Comparison of ENCODE assay signal across 11 cellular contexts in genomic region chr13:114077938-114078335, GRCh38. TPM values are rescaled to one million over a fixed set of nuclear protein-coding genes. Genes with fewer than 3 reads are reported as not detected.
DNase-seq lines count a peak whose midpoint lies in the region; ATAC-seq and TF ChIP-seq lines count a peak whose summit lies in the region.
"Had no signal": no experiment of that assay in that cellular context is flagged by ENCODE, and none has a peak within 500 bp of the region (broad histone marks: within the 10 kb centered on the region; RNA-seq: fewer than 3 reads in every experiment).

No MANE protein-coding gene starts in this region.

- H3K27ac ChIP-seq in left lung = no peak overlapping the region
- H3K27ac ChIP-seq in tibial artery = peak overlapping the region; percentile 30 to 62
- H3K27ac ChIP-seq: body of pancreas had no signal

- H3K4me3 Mint-ChIP-seq in activated T-cell treated with anti-CD3 and anti-CD28 coated beads, Interleukin-2, amount 50 U/mL, for 4 hours = no peak overlapping the region
- H3K4me3 Mint-ChIP-seq in CD14-positive monocyte = no peak overlapping the region
- H3K4me3 Mint-ChIP-seq: T-helper 1 cell treated with Interleukin-12 subunit alpha and Interleukin-12 subunit beta and Interleukin-4 antibody, amounts not matched to agents 30 μg/mL and 1 μg/mL, for 36 hours had no signal

- H3K36me3 ChIP-seq in left lung (peaks cover 0 to 11% of the 10 kb centered on the region in 2 donors), tibial artery (peaks cover 0 to 16% (median 3%) of the 10 kb centered on the region in 3 donors)

- peak; percentile 20 for DNase-seq in activated T-cell treated with anti-CD3 and anti-CD28 coated beads, Interleukin-2, amount 50 U/mL, for 1 hour
- DNase-seq in activated T-cell treated with anti-CD3 and anti-CD28 coated beads, Interleukin-2, amount 50 U/mL, for 4 hours = no peak
- DNase-seq in cerebellar cortex (ENCODE audit: low spot score) (peak; percentile 69), left lung (no peak), tibial artery (peak in 1 of 2 donors; percentile 53), 8988T (no peak), CD14-positive monocyte (ENCODE audit: low spot score) (no peak)
- DNase-seq: AML-193 had no signal

- ATAC-seq in activated T-cell treated with anti-CD3 and anti-CD28 coated beads, Interleukin-2, amount 50 U/mL, for 4 hours = no peak
- peak; percentile 35 for ATAC-seq in left lung
- ATAC-seq in GM21786 (IDR thresholded peaks at IDR 0.05; ENCODE audit: unreplicated experiment) = no peak
- ATAC-seq: body of pancreas had no signal

- intact Hi-C loops in left lung (cut with DNase I) = no loop called here
- intact Hi-C loops in tibial artery (cut with DNase I; ENCODE audit: low total_unique reads) = no loop called here
- intact Hi-C loops in CD14-positive monocyte (cut with micrococcal nuclease) = no loop called here

- H3K4me1 ChIP-seq in left lung (no peaks in the 10 kb centered on the region), tibial artery (peaks cover 0 to 11% (median 6%) of the 10 kb centered on the region in 4 donors)

- H3K9me3 ChIP-seq in left lung (no peaks in the 10 kb centered on the region), tibial artery (no peaks in the 10 kb centered on the region)
- H3K9me3 ChIP-seq: body of pancreas had no signal

- no peaks in the 10 kb centered on the region for H3K27me3 Mint-ChIP-seq in activated T-cell treated with anti-CD3 and anti-CD28 coated beads, Interleukin-2, amount 50 U/mL, for 4 hours (ENCODE audit: low read depth)
- H3K27me3 Mint-ChIP-seq in CD14-positive monocyte (ENCODE audit: low read depth in 3 of 3) = peaks cover 0 to 2% (median 0%) of the 10 kb centered on the region in 3 donors

- H3K4me1 Mint-ChIP-seq in activated T-cell treated with anti-CD3 and anti-CD28 coated beads, Interleukin-2, amount 50 U/mL, for 4 hours (ENCODE audit: low read depth) = peaks cover 47% of the 10 kb centered on the region
- peaks cover 7% of the 10 kb centered on the region for H3K4me1 Mint-ChIP-seq in CD14-positive monocyte

- H3K27me3 ChIP-seq in left lung (no peaks in the 10 kb centered on the region), tibial artery (no peaks in the 10 kb centered on the region)
- H3K27me3 ChIP-seq: body of pancreas had no signal

- H3K27ac Mint-ChIP-seq in CD14-positive monocyte = peak overlapping the region in 2 of 7 donors; percentile 12 to 58
- H3K27ac Mint-ChIP-seq: T-helper 1 cell treated with Interleukin-12 subunit alpha and Interleukin-12 subunit beta and Interleukin-4 antibody, amounts not matched to agents 30 μg/mL and 1 μg/mL, for 36 hours had no signal

- peaks cover 17% of the 10 kb centered on the region for H3K36me3 Mint-ChIP-seq in activated T-cell treated with anti-CD3 and anti-CD28 coated beads, Interleukin-2, amount 50 U/mL, for 4 hours (ENCODE audit: insufficient read depth)
- H3K36me3 Mint-ChIP-seq in CD14-positive monocyte = peaks cover 40 to 43% of the 10 kb centered on the region in 2 donors

- TF ChIP-seq CTCF in left lung (IDR thresholded peaks at IDR 0.05) (no peak), tibial artery (IDR thresholded peaks at IDR 0.05) (no peak), CD14-positive monocyte (IDR thresholded peaks at IDR 0.05) (no peak)

- no peak overlapping the region for H3K4me3 ChIP-seq in left lung
- H3K4me3 ChIP-seq in tibial artery = no peak overlapping the region
- H3K4me3 ChIP-seq: body of pancreas had no signal

- H3K9me3 Mint-ChIP-seq in activated T-cell treated with anti-CD3 and anti-CD28 coated beads, Interleukin-2, amount 50 U/mL, for 4 hours = no peaks in the 10 kb centered on the region
- peaks cover 0 to 7% (median 0%) of the 10 kb centered on the region in 7 donors for H3K9me3 Mint-ChIP-seq in CD14-positive monocyte
- H3K9me3 Mint-ChIP-seq: T-helper 1 cell treated with Interleukin-12 subunit alpha and Interleukin-12 subunit beta and Interleukin-4 antibody, amounts not matched to agents 30 μg/mL and 1 μg/mL, for 36 hours had no signal

RNA-seq across cellular contexts. Expression of gene RASA3, which starts 54.5 kb away (rescaled TPM):
- total RNA-seq in activated T-cell treated with anti-CD3 and anti-CD28 coated beads, Interleukin-2, amount 50 U/mL, for 4 hours = 10 to 100 TPM; 23.7 to 28.7 (median 26.6) TPM
- 10 to 100 TPM; 14.5 to 22.2 TPM for total RNA-seq in left lung
- polyA plus RNA-seq in CD14-positive monocyte = 10 to 100 TPM in 1 of 2 donors, 1 to 10 TPM in 1; 9.0 to 16.6 TPM

Comparison
In these comparisons a context has a peak if more than half of its experiments do, and no peak if none do; other contexts are left out.
1. DNase-seq: peak in activated T-cell treated with anti-CD3 and anti-CD28 coated beads, Interleukin-2, amount 50 U/mL, for 1 hour (single experiment) and cerebellar cortex (single experiment); none in activated T-cell treated with anti-CD3 and anti-CD28 coated beads, Interleukin-2, amount 50 U/mL, for 4 hours (single experiment), left lung (0 of 2), 8988T (single experiment) and CD14-positive monocyte (single experiment).
2. H3K27ac ChIP-seq: peak in tibial artery (2 of 2); none in left lung (0 of 2).